In the genomic region with DNA sequence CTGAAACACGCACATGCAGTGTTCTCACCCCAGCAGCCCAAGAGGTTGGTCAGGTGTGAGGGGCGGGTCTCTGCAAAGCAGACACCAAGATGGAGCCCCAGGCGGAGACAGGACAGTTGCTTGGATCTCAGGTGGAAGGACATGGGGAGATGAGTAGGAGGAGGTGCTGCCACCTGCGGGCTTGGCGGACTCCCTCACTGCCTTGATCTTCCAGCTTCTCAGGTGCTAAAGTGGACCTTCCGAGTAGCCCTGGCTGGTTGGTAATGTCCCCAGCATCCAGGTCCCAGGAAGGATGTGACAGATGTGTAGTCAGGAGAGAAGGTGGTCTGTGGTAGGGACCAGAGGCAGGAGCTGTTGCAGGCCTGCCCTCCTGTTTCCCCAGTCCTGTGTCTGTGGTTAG, we compare ENCODE assay signal across 28 cellular contexts.
DNase-seq lines count a peak whose midpoint lies in the region; TF ChIP-seq lines count a peak whose summit lies in the region.
"Had no signal": no experiment of that assay in that cellular context is flagged by ENCODE, and none has a peak within 500 bp of the region (broad histone marks: within the 10 kb centered on the region; RNA-seq: fewer than 3 reads in every experiment).

No MANE protein-coding gene starts in this region.

- no peak overlapping the region for H4K8ac ChIP-seq in mesenchymal stem cell (ENCODE audit: low read length)

- H2BK5ac ChIP-seq in mesenchymal stem cell (ENCODE audit: low read depth, low read length, poor library complexity, severe bottlenecking): no peak overlapping the region

- H3K4me1 Mint-ChIP-seq in chondrocyte (ENCODE audit: low read depth) (no peaks in the 10 kb centered on the region), mesothelial cell of epicardium (no peaks in the 10 kb centered on the region)
- H3K4me1 Mint-ChIP-seq: activated CD8-positive, alpha-beta memory T cell treated with anti-CD3 and anti-CD28 coated beads, Interleukin-2, amount 10 ng/mL, durations not matched to agents 7 days and 5 days; activated naive CD8-positive, alpha-beta T cell treated with anti-CD3 and anti-CD28 coated beads, Interleukin-2, amount 50 U/mL, for 24 hours; B cell; stimulated activated naive CD8-positive, alpha-beta T cell treated with anti-CD3 and anti-CD28 coated beads, Interleukin-15, amount 100 ng/mL, for 72 hours had no signal

- H3K36me3 Mint-ChIP-seq in chondrocyte (ENCODE audit: low read depth) (no peaks in the 10 kb centered on the region), mesothelial cell of epicardium (no peaks in the 10 kb centered on the region)
- H3K36me3 Mint-ChIP-seq: activated CD8-positive, alpha-beta memory T cell treated with anti-CD3 and anti-CD28 coated beads, Interleukin-2, amount 10 ng/mL, durations not matched to agents 7 days and 5 days; CD8-positive, alpha-beta T cell had no signal

- H3K27ac Mint-ChIP-seq in chondrocyte (ENCODE audit: unreplicated experiment): no peak overlapping the region
- no peak overlapping the region for H3K27ac Mint-ChIP-seq in mesothelial cell of epicardium
- H3K27ac Mint-ChIP-seq: activated CD8-positive, alpha-beta memory T cell treated with anti-CD3 and anti-CD28 coated beads, Interleukin-2, amount 10 ng/mL, durations not matched to agents 7 days and 5 days; activated naive CD8-positive, alpha-beta T cell treated with anti-CD3 and anti-CD28 coated beads, Interleukin-2, amount 50 U/mL, for 24 hours; activated T-cell treated with anti-CD3 and anti-CD28 coated beads, Interleukin-2, amount 50 U/mL, for 72 hours; B cell; CD8-positive, alpha-beta T cell; stimulated activated naive CD8-positive, alpha-beta T cell treated with anti-CD3 and anti-CD28 coated beads, Interleukin-15, amount 100 ng/mL, for 72 hours had no signal

- no peak overlapping the region for H3K4ac ChIP-seq in mesenchymal stem cell (ENCODE audit: low read depth in 1 of 2, low read length in 2 of 2)

- H3K36me3 ChIP-seq in mesenchymal stem cell (ENCODE audit: control insufficient read depth in 1 of 2, insufficient read depth in 2 of 2, low read depth in 1 of 2, low read length in 2 of 2): no peaks in the 10 kb centered on the region
- H3K36me3 ChIP-seq: pancreas, SJSA1, thoracic aorta had no signal

- H2BK15ac ChIP-seq in mesenchymal stem cell (ENCODE audit: low read depth, poor library complexity, severe bottlenecking): no peak overlapping the region

- H2BK12ac ChIP-seq in mesenchymal stem cell (ENCODE audit: low read length in 2 of 2): no peak overlapping the region

- H4K91ac ChIP-seq in mesenchymal stem cell (ENCODE audit: low read length): no peak overlapping the region

- H3K23ac ChIP-seq in mesenchymal stem cell (ENCODE audit: low read length in 2 of 2): no peak overlapping the region

- H3K4me1 ChIP-seq in mesenchymal stem cell (ENCODE audit: control insufficient read depth, insufficient read depth, low read depth, low read length): no peaks in the 10 kb centered on the region
- H3K4me1 ChIP-seq: pancreas, SJSA1 had no signal

- H3K4me3 ChIP-seq in mesenchymal stem cell (ENCODE audit: insufficient read depth in 1 of 2, low read depth in 1 of 2, low read length in 2 of 2): no peak overlapping the region
- H3K4me3 ChIP-seq: pancreas, SJSA1, smooth muscle cell, thoracic aorta had no signal

- H3K14ac ChIP-seq in mesenchymal stem cell (ENCODE audit: low read length in 2 of 2): no peak overlapping the region

- no peak overlapping the region for H3K9ac ChIP-seq in mesenchymal stem cell (ENCODE audit: low read length)

- H2BK120ac ChIP-seq in mesenchymal stem cell (ENCODE audit: low read depth, low read length): no peak overlapping the region

- H3K4me2 ChIP-seq in mesenchymal stem cell (ENCODE audit: low read length, poor library complexity, severe bottlenecking): no peak overlapping the region
- H3K4me2 ChIP-seq: smooth muscle cell had no signal

- H2AFZ ChIP-seq in mesenchymal stem cell (ENCODE audit: low read depth, low read length): no peak overlapping the region

- H3K4me3 Mint-ChIP-seq in chondrocyte (ENCODE audit: unreplicated experiment) (no peak overlapping the region), mesothelial cell of epicardium (no peak overlapping the region)
- H3K4me3 Mint-ChIP-seq: activated CD8-positive, alpha-beta memory T cell treated with anti-CD3 and anti-CD28 coated beads, Interleukin-2, amount 10 ng/mL, durations not matched to agents 7 days and 5 days; activated naive CD8-positive, alpha-beta T cell treated with anti-CD3 and anti-CD28 coated beads, Interleukin-2, amount 50 U/mL, for 24 hours; activated T-cell treated with anti-CD3 and anti-CD28 coated beads, Interleukin-2, amount 50 U/mL, for 72 hours; B cell; CD8-positive, alpha-beta T cell; stimulated activated naive CD8-positive, alpha-beta T cell treated with anti-CD3 and anti-CD28 coated beads, Interleukin-15, amount 100 ng/mL, for 72 hours had no signal

- no peaks in the 10 kb centered on the region for H3K27me3 Mint-ChIP-seq in chondrocyte (ENCODE audit: low read depth)
- H3K27me3 Mint-ChIP-seq in mesothelial cell of epicardium (ENCODE audit: low read depth): peaks cover 4% of the 10 kb centered on the region
- H3K27me3 Mint-ChIP-seq: activated CD8-positive, alpha-beta memory T cell treated with anti-CD3 and anti-CD28 coated beads, Interleukin-2, amount 10 ng/mL, durations not matched to agents 7 days and 5 days; B cell; stimulated activated naive CD8-positive, alpha-beta T cell treated with anti-CD3 and anti-CD28 coated beads, Interleukin-15, amount 100 ng/mL, for 72 hours had no signal

- DNase-seq in NCI-H82 (lab: John Stamatoyannopoulos, UW) (peak; percentile 39), NCI-H82 treated with DMSO at 0.1 percent for 48 hours (lab: John Stamatoyannopoulos, UW; ENCODE audit: unreplicated experiment) (no peak), NCI-H2171 (lab: John Stamatoyannopoulos, UW) (peak; percentile 98), chondrocyte (ENCODE audit: low spot score) (peak; percentile 59), mesenchymal stem cell (no peak), mesothelial cell of epicardium (ENCODE audit: low spot score in 2 of 2, unreplicated experiment in 2 of 2) (no peak), RKO (ENCODE audit: low spot score) (no peak)
- DNase-seq: ACHN; activated CD8-positive, alpha-beta memory T cell treated with anti-CD3 and anti-CD28 coated beads, Interleukin-2, amount 10 ng/mL, durations not matched to agents 7 days and 5 days; activated naive CD8-positive, alpha-beta T cell treated with anti-CD3 and anti-CD28 coated beads, Interleukin-2, amount 50 U/mL, for 24 hours; activated T-cell treated with anti-CD3 and anti-CD28 coated beads, Interleukin-2, amount 50 U/mL, for 72 hours; caudate nucleus; CD8-positive, alpha-beta T cell; cortex of kidney; GF-D8; glutamatergic neuron; NCI-H187 treated with DMSO at 0.1 percent for 48 hours; NCI-H2227 treated with DMSO at 0.1 percent for 48 hours; NCI-H69; pancreas; retina; stimulated activated CD4-positive, alpha-beta T cell treated with anti-CD3 and anti-CD28 coated beads, Interleukin-2, amount 100 ng/mL, for 24 hours; stimulated activated CD8-positive, alpha-beta memory T cell treated with anti-CD3 and anti-CD28 coated beads, Interleukin-4, amount 100 ng/mL, for 48 hours; stimulated activated naive CD8-positive, alpha-beta T cell treated with anti-CD3 and anti-CD28 coated beads, Interleukin-15, amount 100 ng/mL, for 72 hours had no signal

- H3K9me3 Mint-ChIP-seq in chondrocyte (ENCODE audit: low read depth) (peaks cover 7% of the 10 kb centered on the region), mesothelial cell of epicardium (no peaks in the 10 kb centered on the region)
- H3K9me3 Mint-ChIP-seq: activated naive CD8-positive, alpha-beta T cell treated with anti-CD3 and anti-CD28 coated beads, Interleukin-2, amount 50 U/mL, for 24 hours; activated T-cell treated with anti-CD3 and anti-CD28 coated beads, Interleukin-2, amount 50 U/mL, for 72 hours; CD8-positive, alpha-beta T cell; stimulated activated naive CD8-positive, alpha-beta T cell treated with anti-CD3 and anti-CD28 coated beads, Interleukin-15, amount 100 ng/mL, for 72 hours had no signal

- TF ChIP-seq CTCF in chondrocyte (IDR thresholded peaks at IDR 0.05) (no peak), mesothelial cell of epicardium (IDR thresholded peaks at IDR 0.05; ENCODE audit: unreplicated experiment) (no peak)

- H3K27ac ChIP-seq in mesenchymal stem cell (ENCODE audit: low read length, poor library complexity, severe bottlenecking): no peak overlapping the region
- H3K27ac ChIP-seq: pancreas, SJSA1, thoracic aorta had no signal

- no peak overlapping the region for H2AK5ac ChIP-seq in mesenchymal stem cell (ENCODE audit: low read length, severe bottlenecking)

- H3K79me1 ChIP-seq in mesenchymal stem cell (replicated peaks; ENCODE audit: low read length, poor library complexity, severe bottlenecking): no peaks in the 10 kb centered on the region

- H3K18ac ChIP-seq in mesenchymal stem cell (ENCODE audit: low read depth in 1 of 2, low read length in 2 of 2): no peak overlapping the region

- H3K9me3 ChIP-seq in mesenchymal stem cell (ENCODE audit: control insufficient read depth, low read length): no peaks in the 10 kb centered on the region
- H3K9me3 ChIP-seq: pancreas, thoracic aorta had no signal

- 87% methylated on average over 6 of the region's 6 CpGs for WGBS in mesenchymal stem cell

- H3K27me3 ChIP-seq in mesenchymal stem cell (ENCODE audit: control insufficient read depth in 1 of 2, insufficient read depth in 1 of 2, low read length in 2 of 2): no peaks in the 10 kb centered on the region
- H3K27me3 ChIP-seq: pancreas, SJSA1 had no signal

Comparison
In these comparisons a context has a peak if more than half of its experiments do, and no peak if none do; other contexts are left out.
1. DNase-seq: peak in NCI-H82 (single experiment), NCI-H2171 (single experiment) and chondrocyte (single experiment); none in NCI-H82 treated with DMSO at 0.1 percent for 48 hours (single experiment), mesenchymal stem cell (single experiment), mesothelial cell of epicardium (0 of 2) and RKO (single experiment).